16 cellular contexts compared by ENCODE assay signal in genomic region chr12:76784600-76785051, GRCh38. TPM values are rescaled to one million over a fixed set of nuclear protein-coding genes. Genes with fewer than 3 reads are reported as not detected.
DNase-seq lines count a peak whose midpoint lies in the region; ATAC-seq and TF ChIP-seq lines count a peak whose summit lies in the region.
"Had no signal": no experiment of that assay in that cellular context is flagged by ENCODE, and none has a peak within 500 bp of the region (broad histone marks: within the 10 kb centered on the region; RNA-seq: fewer than 3 reads in every experiment).

No MANE protein-coding gene starts in this region.

- peaks cover 5% of the 10 kb centered on the region for H3K4me1 ChIP-seq in foreskin keratinocyte

- H3K27me3 ChIP-seq in foreskin keratinocyte, result no peaks in the 10 kb centered on the region

- H3K4me3 Mint-ChIP-seq in WTC11 (no peak overlapping the region), osteocyte (ENCODE audit: unreplicated experiment) (no peak overlapping the region)
- H3K4me3 Mint-ChIP-seq: activated CD4-positive, alpha-beta T cell treated with anti-CD3 and anti-CD28 coated beads for 36 hours; activated naive CD4-positive, alpha-beta T cell treated with anti-CD3 and anti-CD28 coated beads, Interleukin-2, amount 10 ng/mL, durations not matched to agents 7 days and 5 days; CD14-positive monocyte; IgD-negative memory B cell; naive B cell had no signal

- CTCF ChIA-PET in WTC11 (lab: Charles Lee), result no interaction called here
- CTCF ChIA-PET in HEK293T (lab: Yijun Ruan, JAX), result no interaction called here

- POLR2A ChIA-PET in WTC11 (lab: Charles Lee) (no interaction called here), HEK293T (lab: Yijun Ruan, JAX) (no interaction called here)

- H3K4me1 Mint-ChIP-seq in WTC11 (peaks cover 41% of the 10 kb centered on the region), osteocyte (ENCODE audit: unreplicated experiment) (peaks cover 52% of the 10 kb centered on the region)
- H3K4me1 Mint-ChIP-seq: activated naive CD4-positive, alpha-beta T cell treated with anti-CD3 and anti-CD28 coated beads, Interleukin-2, amount 10 ng/mL, durations not matched to agents 7 days and 5 days had no signal

- H3K9me3 Mint-ChIP-seq in WTC11 (peaks cover 23% of the 10 kb centered on the region), osteocyte (ENCODE audit: unreplicated experiment) (peaks cover 3% of the 10 kb centered on the region)

- peak; percentile 29 for DNase-seq in AG08396 (ENCODE audit: low spot score)
- no peak for DNase-seq in WTC11 (ENCODE audit: low spot score)
- DNase-seq in foreskin keratinocyte, result peak; percentile 35 to 59
- no peak for DNase-seq in osteocyte (ENCODE audit: extremely low spot score, unreplicated experiment)
- no peak for DNase-seq in HEK293T (ENCODE audit: extremely low spot score)
- no peak for DNase-seq in activated naive CD4-positive, alpha-beta T cell treated with Interleukin-2 at 50 U/mL for 16 hours
- DNase-seq in activated CD4-positive, alpha-beta T cell treated with anti-CD3 and anti-CD28 coated beads for 4 hours, result no peak
- no peak for DNase-seq in HK-2 (ENCODE audit: unreplicated experiment)
- DNase-seq: activated CD4-positive, alpha-beta T cell treated with anti-CD3 and anti-CD28 coated beads for 36 hours; activated naive CD4-positive, alpha-beta T cell treated with anti-CD3 and anti-CD28 coated beads, Interleukin-2, amount 10 ng/mL, durations not matched to agents 7 days and 5 days; naive B cell; NCI-H345 had no signal

- ATAC-seq in WTC11 (no peak), foreskin keratinocyte (no peak)
- ATAC-seq: activated CD4-positive, alpha-beta T cell treated with anti-CD3 and anti-CD28 coated beads for 36 hours; esophagus mucosa; GM12878 had no signal

- no peak for TF ChIP-seq CTCF in WTC11 (IDR thresholded peaks at IDR 0.05)
- TF ChIP-seq CTCF in foreskin keratinocyte (conservative IDR thresholded peaks at IDR 0.05), result no peak
- TF ChIP-seq CTCF in osteocyte (IDR thresholded peaks at IDR 0.05), result no peak

- no peak overlapping the region for H3K27ac ChIP-seq in foreskin keratinocyte

- H3K27me3 Mint-ChIP-seq in WTC11 (ENCODE audit: low read depth), result no peaks in the 10 kb centered on the region
- H3K27me3 Mint-ChIP-seq in osteocyte (ENCODE audit: unreplicated experiment), result no peaks in the 10 kb centered on the region
- H3K27me3 Mint-ChIP-seq: activated CD4-positive, alpha-beta T cell treated with anti-CD3 and anti-CD28 coated beads for 36 hours; activated naive CD4-positive, alpha-beta T cell treated with anti-CD3 and anti-CD28 coated beads, Interleukin-2, amount 10 ng/mL, durations not matched to agents 7 days and 5 days; IgD-negative memory B cell; naive B cell had no signal

- peak overlapping the region; percentile 24 for H3K27ac Mint-ChIP-seq in WTC11
- H3K27ac Mint-ChIP-seq in osteocyte (ENCODE audit: unreplicated experiment), result peak overlapping the region; percentile 42
- H3K27ac Mint-ChIP-seq: activated CD4-positive, alpha-beta T cell treated with anti-CD3 and anti-CD28 coated beads for 36 hours; activated naive CD4-positive, alpha-beta T cell treated with anti-CD3 and anti-CD28 coated beads, Interleukin-2, amount 10 ng/mL, durations not matched to agents 7 days and 5 days had no signal

- H3K36me3 Mint-ChIP-seq in WTC11 (peaks cover 14% of the 10 kb centered on the region), osteocyte (ENCODE audit: unreplicated experiment) (peaks cover 4% of the 10 kb centered on the region)

TF ChIP-seq in WTC11, 78 proteins besides CTCF, POLR2A, EP300 and RAD21:
- no peak for TF ChIP-seq NFYB (CRISPR knock-in tag; conservative IDR thresholded peaks at IDR 0.05; ENCODE audit: low read depth)

TF ChIP-seq in HEK293T, 16 proteins besides CTCF, POLR2A, EP300 and RAD21:
- TF ChIP-seq BHLHE40 (IDR thresholded peaks at IDR 0.05; ENCODE audit: borderline replicate concordance) (no peak), HDGF (IDR thresholded peaks at IDR 0.05; ENCODE audit: borderline replicate concordance) (no peak), ZNF384 (IDR thresholded peaks at IDR 0.05) (no peak), FOXA1 (IDR thresholded peaks at IDR 0.05) (no peak), LEF1 (IDR thresholded peaks at IDR 0.05; ENCODE audit: borderline replicate concordance) (no peak), FOXK2 (IDR thresholded peaks at IDR 0.05) (no peak), ELF4 (IDR thresholded peaks at IDR 0.05) (no peak), SUZ12 (IDR thresholded peaks at IDR 0.05) (no peak), ARNT (IDR thresholded peaks at IDR 0.05) (no peak), SP1 (IDR thresholded peaks at IDR 0.05) (no peak), PKNOX1 (IDR thresholded peaks at IDR 0.05) (no peak), TARDBP (IDR thresholded peaks at IDR 0.05) (no peak), FOXM1 (IDR thresholded peaks at IDR 0.05; ENCODE audit: borderline replicate concordance) (no peak), CTBP1 (IDR thresholded peaks at IDR 0.05; ENCODE audit: borderline replicate concordance) (no peak)
TF ChIP-seq in HEK293T: peak in this region for 0.

RNA-seq across cellular contexts. Expression of gene ZDHHC17, which starts 20.7 kb away (rescaled TPM):
- total RNA-seq in WTC11 (2021) (30.7 to 36.9 TPM (median 30.7 TPM) in 3 replicates), foreskin keratinocyte (14.4 and 16.4 TPM in 2 replicates), osteocyte (41.1 and 44.3 TPM in 2 replicates)
- 2.1 and 2.3 TPM in 2 replicates for polyA plus RNA-seq in foreskin keratinocyte

Comparison
In these comparisons a context has a peak if more than half of its experiments do, and no peak if none do; other contexts are left out.
1. DNase-seq: peak in AG08396 (single experiment) and foreskin keratinocyte (2 of 2); none in WTC11 (single experiment), osteocyte (single experiment), HEK293T (single experiment), activated naive CD4-positive, alpha-beta T cell treated with Interleukin-2 at 50 U/mL for 16 hours (single experiment), activated CD4-positive, alpha-beta T cell treated with anti-CD3 and anti-CD28 coated beads for 4 hours (0 of 2) and HK-2 (single experiment).